ENCODE assay signal across 20 cellular contexts in genomic region chr2:221562226-221562625, GRCh38.
"Had no signal": no experiment of that assay in that cellular context is flagged by ENCODE, and none has a peak within 500 bp of the region (broad histone marks: within the 10 kb centered on the region; RNA-seq: fewer than 3 reads in every experiment).

No MANE protein-coding gene starts in this region.

- H3K27ac Mint-ChIP-seq: activated T-helper 17 cell treated with anti-CD3 and anti-CD28 coated beads, Interleukin-2, amount 50 U/mL, for 72 hours; progenitor cell of endocrine pancreas had no signal

- H3K4me3 ChIP-seq: cardiac muscle cell, esophagus squamous epithelium, lung, right lobe of liver, suprapubic skin had no signal

- H3K27me3 Mint-ChIP-seq: activated T-helper 17 cell treated with anti-CD3 and anti-CD28 coated beads, Interleukin-2, amount 50 U/mL, for 72 hours; progenitor cell of endocrine pancreas had no signal

- H3K9me3 ChIP-seq: esophagus squamous epithelium, right lobe of liver, suprapubic skin had no signal

- H3K36me3 ChIP-seq: cardiac muscle cell, right lobe of liver had no signal

- H3K4me1 ChIP-seq: esophagus squamous epithelium, right lobe of liver had no signal

- ATAC-seq: activated T-helper 17 cell treated with anti-CD3 and anti-CD28 coated beads, Interleukin-2, amount 50 U/mL, for 72 hours; right lobe of liver; stimulated activated naive CD8-positive, alpha-beta T cell treated with anti-CD3 and anti-CD28 coated beads, Interleukin-15, Interleukin-2, amounts not matched to agents 100 U/mL and 50 U/mL, for 24 hours had no signal

- H3K27me3 ChIP-seq: cardiac muscle cell, right lobe of liver, suprapubic skin had no signal

- H3K4me3 Mint-ChIP-seq: activated T-helper 17 cell treated with anti-CD3 and anti-CD28 coated beads, Interleukin-2, amount 50 U/mL, for 72 hours had no signal

- H3K9me3 Mint-ChIP-seq: activated T-helper 17 cell treated with anti-CD3 and anti-CD28 coated beads, Interleukin-2, amount 50 U/mL, for 72 hours had no signal

- DNase-seq: activated CD4-positive, alpha-beta T cell treated with anti-CD3 and anti-CD28 coated beads for 1 hour; activated CD4-positive, alpha-beta T cell treated with anti-CD3 and anti-CD28 coated beads, Interleukin-2, amount 50 U/mL, for 4 hours; activated naive CD4-positive, alpha-beta T cell treated with Interleukin-2 at 50 U/mL for 16 hours; activated T-cell treated with anti-CD3 and anti-CD28 coated beads for 4 hours; esophagus squamous epithelium; foreskin fibroblast; glutamatergic neuron; midbrain; occipital lobe; right lobe of liver; stimulated activated naive CD8-positive, alpha-beta T cell treated with anti-CD3 and anti-CD28 coated beads, Interleukin-15, Interleukin-2, amounts not matched to agents 100 U/mL and 50 U/mL, for 24 hours; T-helper 1 cell; T1000; trophoblast cell had no signal

- H3K27ac ChIP-seq: cardiac muscle cell, esophagus squamous epithelium, right lobe of liver, suprapubic skin, VCaP had no signal
